ENCODE assay signal across 1 cellular context in genomic region chr2:160029270-160029628, GRCh38.
TF ChIP-seq lines count a peak whose summit lies in the region.

No MANE protein-coding gene starts in this region.

TF ChIP-seq in K562, 482 proteins besides CTCF, POLR2A, EP300 and RAD21 (continued from another document):
- TF ChIP-seq CHD7 (IDR thresholded peaks at IDR 0.05; ENCODE audit: low read depth, low read length) (no peak), KLF13 (tag; IDR thresholded peaks at IDR 0.05; ENCODE audit: borderline replicate concordance, low read depth) (no peak), ZNF316 (IDR thresholded peaks at IDR 0.05) (no peak), ZNF3 (CRISPR knock-in tag; IDR thresholded peaks at IDR 0.05) (no peak), HSF4 (CRISPR knock-in tag; IDR thresholded peaks at IDR 0.05; ENCODE audit: borderline replicate concordance) (no peak), NFXL1 (CRISPR knock-in tag; IDR thresholded peaks at IDR 0.05) (no peak), SLC30A9 (CRISPR knock-in tag; IDR thresholded peaks at IDR 0.05) (no peak), SMAD1 (IDR thresholded peaks at IDR 0.05; ENCODE audit: low read depth, low read length, partially characterized antibody) (no peak)
